Comparison of ENCODE assay signal across 14 cellular contexts in the genomic region with DNA sequence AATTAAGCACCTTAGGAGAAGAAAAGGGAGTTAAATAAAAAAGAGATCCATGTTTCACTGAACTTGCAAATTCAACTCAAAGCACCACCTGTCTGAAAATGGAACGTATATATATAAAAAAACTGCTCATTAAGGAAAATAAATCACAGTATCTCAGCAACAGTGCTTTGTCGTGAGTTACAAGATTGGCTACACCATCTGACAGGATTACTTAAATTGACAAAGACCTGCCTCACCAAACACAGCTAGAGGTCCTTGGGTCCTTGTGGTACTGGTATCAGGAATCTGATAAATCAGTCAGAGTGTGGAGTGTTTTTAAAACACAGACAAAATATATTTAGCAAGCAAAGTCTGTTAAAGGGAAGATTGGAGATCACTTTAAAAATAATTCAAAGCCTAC.
DNase-seq lines count a peak whose midpoint lies in the region; ATAC-seq and TF ChIP-seq lines count a peak whose summit lies in the region.
"Had no signal": no experiment of that assay in that cellular context is flagged by ENCODE, and none has a peak within 500 bp of the region (broad histone marks: within the 10 kb centered on the region; RNA-seq: fewer than 3 reads in every experiment).

No MANE protein-coding gene starts in this region.

- H3K79me2 ChIP-seq in trophoblast cell (ENCODE audit: control insufficient read depth, insufficient read depth, low read length, poor library complexity) = peaks cover 21% of the 10 kb centered on the region

- DNase-seq in cardiac muscle cell (ENCODE audit: low read depth in 1 of 2, low spot score in 1 of 2) (peak in 1 of 2 donors; percentile 53), right atrium auricular region (ENCODE audit: low spot score) (no peak), SK-N-DZ (ENCODE audit: low spot score) (peak; percentile 59), immature natural killer cell (no peak), trophoblast cell (no peak), HK-2 (ENCODE audit: unreplicated experiment) (no peak), SKM-1 (lab: John Stamatoyannopoulos, UW; ENCODE audit: unreplicated experiment) (no peak)
- DNase-seq: AML-193, HFFc6, KG1, NCI-H1092, NCI-H1694, NCI-H345 had no signal

- H2AK5ac ChIP-seq in trophoblast cell (ENCODE audit: low read length) = no peak overlapping the region

- no peaks in the 10 kb centered on the region for H3K79me1 ChIP-seq in trophoblast cell (ENCODE audit: low read length)

- peak overlapping the region in 4 of 6 donors; percentile 48 to 68 (median 56) for H3K27ac Mint-ChIP-seq in immature natural killer cell
- H3K27ac Mint-ChIP-seq: HFFc6 had no signal

- TF ChIP-seq CTCF in cardiac muscle cell (IDR thresholded peaks at IDR 0.05; ENCODE audit: low read depth, low read length) (no peak), right atrium auricular region (IDR thresholded peaks at IDR 0.05) (no peak)

- H4K8ac ChIP-seq in trophoblast cell (ENCODE audit: low read depth, low read length) = no peak overlapping the region

- H3K18ac ChIP-seq in trophoblast cell (ENCODE audit: low read length) = no peak overlapping the region

- peaks cover 0 to 4% (median 3%) of the 10 kb centered on the region in 3 donors for H3K27me3 Mint-ChIP-seq in immature natural killer cell (ENCODE audit: low read depth in 3 of 3)

- no peak overlapping the region for H4K91ac ChIP-seq in trophoblast cell (ENCODE audit: low read depth, low read length)

- ATAC-seq in GM18907 (IDR thresholded peaks at IDR 0.05; ENCODE audit: unreplicated experiment) = no peak

- H2AFZ ChIP-seq in trophoblast cell (ENCODE audit: insufficient read depth, low read length, poor library complexity) = no peak overlapping the region

- H3K4ac ChIP-seq in trophoblast cell (ENCODE audit: low read depth, low read length) = peak overlapping the region; percentile 72

- no peaks in the 10 kb centered on the region for H3K36me3 Mint-ChIP-seq in immature natural killer cell

- H3K23ac ChIP-seq in trophoblast cell (ENCODE audit: low read length) = no peak overlapping the region

- H2BK12ac ChIP-seq in trophoblast cell (ENCODE audit: low read length) = no peak overlapping the region

- H3K4me2 ChIP-seq in trophoblast cell (ENCODE audit: low read length) = no peak overlapping the region

- no peak overlapping the region for H2BK5ac ChIP-seq in trophoblast cell (ENCODE audit: low read depth, low read length, poor library complexity)

- H3K9me3 Mint-ChIP-seq in immature natural killer cell = no peaks in the 10 kb centered on the region
- H3K9me3 Mint-ChIP-seq: HFFc6 had no signal

- H3K9ac ChIP-seq in trophoblast cell (ENCODE audit: low read length) = no peak overlapping the region

- H3K27me3 ChIP-seq in cardiac muscle cell = no peaks in the 10 kb centered on the region
- no peaks in the 10 kb centered on the region for H3K27me3 ChIP-seq in right atrium auricular region
- H3K27me3 ChIP-seq in trophoblast cell (ENCODE audit: insufficient read depth, low read length) = no peaks in the 10 kb centered on the region

- no peaks in the 10 kb centered on the region for H3K36me3 ChIP-seq in cardiac muscle cell
- no peaks in the 10 kb centered on the region for H3K36me3 ChIP-seq in right atrium auricular region
- no peaks in the 10 kb centered on the region for H3K36me3 ChIP-seq in trophoblast cell (ENCODE audit: control insufficient read depth in 1 of 2, insufficient read depth in 2 of 2, low read length in 2 of 2)

- no peak overlapping the region for H2BK120ac ChIP-seq in trophoblast cell (ENCODE audit: insufficient read depth, low read length, poor library complexity)

- H3K14ac ChIP-seq in trophoblast cell (ENCODE audit: low read length) = no peak overlapping the region

- H3K4me1 ChIP-seq in cardiac muscle cell (ENCODE audit: low read depth) (peaks cover 65% of the 10 kb centered on the region), right atrium auricular region (peaks cover 0 to 67% of the 10 kb centered on the region in 2 donors), trophoblast cell (ENCODE audit: control insufficient read depth in 1 of 2, insufficient read depth in 2 of 2, low read length in 2 of 2) (peaks cover 0 to 1% of the 10 kb centered on the region in 2 experiments)

- H3K9me3 ChIP-seq in cardiac muscle cell (ENCODE audit: low read depth) = no peaks in the 10 kb centered on the region
- no peaks in the 10 kb centered on the region for H3K9me3 ChIP-seq in right atrium auricular region
- no peaks in the 10 kb centered on the region for H3K9me3 ChIP-seq in trophoblast cell (ENCODE audit: insufficient read depth, low read depth, low read length)

- peak overlapping the region in 2 of 5 donors; percentile 28 to 36 for H3K4me3 Mint-ChIP-seq in immature natural killer cell
- H3K4me3 Mint-ChIP-seq: HFFc6 had no signal

- H3K4me3 ChIP-seq in cardiac muscle cell = peak overlapping the region; percentile 1
- no peak overlapping the region for H3K4me3 ChIP-seq in right atrium auricular region
- H3K4me3 ChIP-seq in trophoblast cell (ENCODE audit: low read depth, low read length) = no peak overlapping the region

- H4K12ac ChIP-seq in trophoblast cell (ENCODE audit: low read depth, low read length) = no peak overlapping the region

- H3K4me1 Mint-ChIP-seq in immature natural killer cell = peaks cover 90 to 98% of the 10 kb centered on the region in 2 donors

- WGBS in trophoblast cell (ENCODE audit: extremely low coverage, insufficient coverage, insufficient read length) = no CpG with 5 or more reads among the region's 2 CpGs

- H3K27ac ChIP-seq in cardiac muscle cell = peak overlapping the region; percentile 88
- H3K27ac ChIP-seq in right atrium auricular region = peak overlapping the region in 1 of 2 donors; percentile 14
- H3K27ac ChIP-seq in trophoblast cell (ENCODE audit: low read depth, low read length) = no peak overlapping the region
